In the genomic region with DNA sequence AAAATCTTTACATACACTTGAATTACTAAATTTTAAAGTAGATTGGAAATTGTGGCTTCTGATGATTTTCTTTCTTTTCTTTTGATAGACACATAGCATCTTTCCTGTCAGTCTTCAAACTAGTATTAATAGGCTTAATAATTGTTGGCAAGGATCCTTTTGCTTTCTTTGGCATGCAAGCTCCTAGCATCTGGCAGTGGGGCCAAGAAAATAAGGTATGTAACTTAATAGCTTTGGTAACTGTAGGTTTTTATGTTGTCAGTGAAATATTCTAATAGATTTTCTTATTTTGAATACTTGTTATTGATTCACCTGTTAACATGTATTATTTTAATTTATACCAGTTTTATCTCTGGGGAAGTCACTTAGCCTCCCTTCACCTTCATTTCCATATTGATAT, we compare ENCODE assay signal across 7 cellular contexts. TPM values are rescaled to one million over a fixed set of nuclear protein-coding genes. Genes with fewer than 3 reads are reported as not detected.
DNase-seq lines count a peak whose midpoint lies in the region; ATAC-seq, FAIRE-seq and TF ChIP-seq lines count a peak whose summit lies in the region.
"Not testable (repeated sequence)": the region's sequence is repeated elsewhere in the genome, so short reads cannot be mapped to it uniquely, and the experiment has no call there.

No MANE protein-coding gene starts in this region.

- peak; percentile 51 for FAIRE-seq in small intestine (lab: Jason Lieb, UNC)

- H3K4me1 ChIP-seq in CD4-positive, CD25-positive, alpha-beta regulatory T cell (ENCODE audit: control insufficient read depth, insufficient read depth, low read length, poor library complexity, severe bottlenecking): peaks cover 22% of the 10 kb centered on the region
- not testable (repeated sequence) for H3K4me1 ChIP-seq in small intestine (ENCODE audit: control insufficient read depth in 2 of 2, insufficient read depth in 1 of 2, low read depth in 1 of 2, low read length in 1 of 2)

- H3K9me3 Mint-ChIP-seq in CD4-positive, CD25-positive, alpha-beta regulatory T cell; activated T-helper 17 cell treated with anti-CD3 and anti-CD28 coated beads, Interleukin-2, amount 50 U/mL, for 72 hours; central memory CD8-positive, alpha-beta T cell: not testable (repeated sequence)

- peak overlapping the region in 1 of 3 donors; percentile 73 for H3K27ac Mint-ChIP-seq in CD4-positive, CD25-positive, alpha-beta regulatory T cell
- peak overlapping the region; percentile 52 for H3K27ac Mint-ChIP-seq in activated T-helper 17 cell treated with anti-CD3 and anti-CD28 coated beads, Interleukin-2, amount 50 U/mL, for 72 hours
- peak overlapping the region; percentile 33 for H3K27ac Mint-ChIP-seq in central memory CD8-positive, alpha-beta T cell (ENCODE audit: low read depth)

- H3K27ac ChIP-seq in CD4-positive, CD25-positive, alpha-beta regulatory T cell (ENCODE audit: insufficient read depth, low read length, poor library complexity, severe bottlenecking): peak overlapping the region; percentile 5
- H3K27ac ChIP-seq in small intestine (ENCODE audit: low read depth in 1 of 2, low read length in 1 of 2): not testable (repeated sequence)

- H3K4me3 Mint-ChIP-seq in CD4-positive, CD25-positive, alpha-beta regulatory T cell; activated T-helper 17 cell treated with anti-CD3 and anti-CD28 coated beads, Interleukin-2, amount 50 U/mL, for 72 hours; central memory CD8-positive, alpha-beta T cell: not testable (repeated sequence)

- not testable (repeated sequence) for TF ChIP-seq CTCF in fibroblast of pulmonary artery (IDR thresholded peaks at IDR 0.05; ENCODE audit: low read length, missing control alignments)

- H3K27me3 ChIP-seq in CD4-positive, CD25-positive, alpha-beta regulatory T cell (ENCODE audit: control insufficient read depth, insufficient read depth, low read length); small intestine (ENCODE audit: control insufficient read depth in 2 of 2, insufficient read depth in 2 of 2, low read length in 2 of 2): not testable (repeated sequence)

- H3K36me3 Mint-ChIP-seq in CD4-positive, CD25-positive, alpha-beta regulatory T cell: peaks cover 39% of the 10 kb centered on the region
- H3K36me3 Mint-ChIP-seq in activated T-helper 17 cell treated with anti-CD3 and anti-CD28 coated beads, Interleukin-2, amount 50 U/mL, for 72 hours (ENCODE audit: low read depth): peaks cover 87% of the 10 kb centered on the region
- H3K36me3 Mint-ChIP-seq in central memory CD8-positive, alpha-beta T cell (ENCODE audit: insufficient read depth): peaks cover 40% of the 10 kb centered on the region

- not testable (repeated sequence) for H3K9me3 ChIP-seq in CD4-positive, CD25-positive, alpha-beta regulatory T cell (ENCODE audit: control insufficient read depth in 2 of 2, low read length in 2 of 2); small intestine (ENCODE audit: control insufficient read depth, low read depth)

- not testable (repeated sequence) for H3K27me3 Mint-ChIP-seq in CD4-positive, CD25-positive, alpha-beta regulatory T cell; activated T-helper 17 cell treated with anti-CD3 and anti-CD28 coated beads, Interleukin-2, amount 50 U/mL, for 72 hours; central memory CD8-positive, alpha-beta T cell

- ATAC-seq in CD4-positive, CD25-positive, alpha-beta regulatory T cell (ENCODE audit: low read depth in 2 of 2); activated T-helper 17 cell treated with anti-CD3 and anti-CD28 coated beads, Interleukin-2, amount 50 U/mL, for 72 hours (replicated peaks); central memory CD8-positive, alpha-beta T cell (replicated peaks; ENCODE audit: extremely low read depth, poor library complexity, severe bottlenecking): not testable (repeated sequence)

- not testable (repeated sequence) for H3K4me3 ChIP-seq in CD4-positive, CD25-positive, alpha-beta regulatory T cell (ENCODE audit: low read depth, low read length); fibroblast of pulmonary artery (replicated peaks; ENCODE audit: low read depth, low read length); small intestine (ENCODE audit: low read depth in 1 of 2, low read length in 2 of 2)

- DNase-seq in CD4-positive, CD25-positive, alpha-beta regulatory T cell; central memory CD8-positive, alpha-beta T cell (ENCODE audit: low spot score in 2 of 2); small intestine: not testable (repeated sequence)
- DNase-seq in EH (ENCODE audit: low read depth) (peak; percentile 11), NCI-H446 treated with DMSO at 0.1 percent for 48 hours (lab: John Stamatoyannopoulos, UW) (peak; percentile 69), fibroblast of pulmonary artery (ENCODE audit: low read depth) (peak; percentile 23)

- peaks cover 42 to 57% (median 50%) of the 10 kb centered on the region in 4 donors for H3K4me1 Mint-ChIP-seq in CD4-positive, CD25-positive, alpha-beta regulatory T cell
- H3K4me1 Mint-ChIP-seq in activated T-helper 17 cell treated with anti-CD3 and anti-CD28 coated beads, Interleukin-2, amount 50 U/mL, for 72 hours: peaks cover 38% of the 10 kb centered on the region
- peaks cover 52% of the 10 kb centered on the region for H3K4me1 Mint-ChIP-seq in central memory CD8-positive, alpha-beta T cell

- H3K36me3 ChIP-seq in CD4-positive, CD25-positive, alpha-beta regulatory T cell (ENCODE audit: control insufficient read depth, insufficient read depth, low read length): peaks cover 44% of the 10 kb centered on the region
- not testable (repeated sequence) for H3K36me3 ChIP-seq in small intestine (ENCODE audit: control insufficient read depth in 2 of 2, insufficient read depth in 2 of 2, low read length in 2 of 2)

RNA-seq across cellular contexts. Expression of a gene that starts 19.8 kb away (rescaled TPM):
- 102 TPM for total RNA-seq in CD4-positive, CD25-positive, alpha-beta regulatory T cell
- polyA plus RNA-seq in CD4-positive, CD25-positive, alpha-beta regulatory T cell: 100 to 1,000 TPM; 301 to 418 (median 321) TPM
- total RNA-seq in activated T-helper 17 cell treated with anti-CD3 and anti-CD28 coated beads, Interleukin-2, amount 50 U/mL, for 72 hours: 100 to 1,000 TPM; 111 to 144 TPM
- 10 to 100 TPM; 41.6 to 86.3 (median 68.6) TPM for polyA plus RNA-seq in small intestine
